In the genomic region with DNA sequence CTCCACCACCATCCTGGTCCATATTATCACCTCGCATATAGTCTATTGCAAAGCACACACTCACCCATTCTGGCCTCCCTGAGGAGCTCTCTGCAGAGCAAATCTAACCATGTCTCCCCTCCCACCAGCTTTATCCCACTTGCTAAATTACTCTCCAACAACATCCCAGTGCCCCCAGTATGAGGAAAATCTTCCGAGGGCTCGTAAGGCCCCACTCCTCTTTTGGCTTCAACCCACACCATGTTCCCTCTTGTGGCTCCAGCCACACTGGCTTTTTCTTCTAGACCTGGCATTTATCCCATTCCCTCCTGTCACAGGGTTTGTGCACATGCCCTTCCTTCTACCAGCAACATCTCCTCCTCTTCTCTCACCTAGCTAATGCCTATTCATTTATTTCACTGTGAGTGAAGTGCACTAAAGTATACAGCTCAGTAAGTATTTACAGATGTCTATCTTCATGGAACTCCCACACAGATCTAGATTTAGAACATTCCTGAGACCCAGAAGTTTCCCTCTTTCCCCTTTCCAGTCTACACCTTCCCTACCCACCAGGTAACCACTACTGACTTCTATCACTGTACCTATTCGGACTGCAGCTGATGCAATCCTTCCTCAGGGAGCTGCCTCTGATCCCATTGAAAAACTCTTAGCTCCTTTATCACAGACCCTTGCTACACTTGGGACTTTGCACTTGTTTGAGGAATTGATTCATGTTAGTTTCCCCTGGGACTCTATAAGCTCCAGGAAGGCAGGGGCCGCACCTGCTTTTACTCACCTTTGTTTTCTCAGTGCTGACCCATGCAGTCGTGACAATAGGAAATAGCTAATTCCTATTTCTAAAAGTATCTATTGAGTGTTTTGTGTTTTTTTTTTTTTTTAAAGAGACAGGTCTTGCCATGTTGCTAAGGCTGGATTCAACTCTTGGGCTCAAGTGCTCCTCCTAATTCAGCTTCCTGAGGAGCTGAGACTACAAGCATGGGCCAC, we compare ENCODE assay signal across 18 cellular contexts. TPM values are rescaled to one million over a fixed set of nuclear protein-coding genes. Genes with fewer than 3 reads are reported as not detected.
DNase-seq lines count a peak whose midpoint lies in the region; ATAC-seq and TF ChIP-seq lines count a peak whose summit lies in the region.
"Had no signal": no experiment of that assay in that cellular context is flagged by ENCODE, and none has a peak within 500 bp of the region (broad histone marks: within the 10 kb centered on the region; RNA-seq: fewer than 3 reads in every experiment).

No MANE protein-coding gene starts in this region.

- in situ Hi-C loops in Panc1 (cut with HindIII; ENCODE audit: low pct_unique_long_range_greater_than_20kb, low sequenced_read_pairs): no loop called here

- H3K27me3 ChIP-seq in Panc1 (ENCODE audit: control insufficient read depth, insufficient read depth, low read length) (no peaks in the 10 kb centered on the region), prostate gland (replicated peaks; ENCODE audit: insufficient read depth) (no peaks in the 10 kb centered on the region)
- H3K27me3 ChIP-seq: BE2C, testis had no signal

- TF ChIP-seq CTCF in Panc1 (IDR thresholded peaks at IDR 0.05) (no peak), neural crest cell (conservative IDR thresholded peaks at IDR 0.05) (no peak), prostate gland (IDR thresholded peaks at IDR 0.05) (no peak)

- H3K4me1 ChIP-seq in Panc1 (ENCODE audit: control insufficient read depth, insufficient read depth, low read length) (peaks cover 2% of the 10 kb centered on the region; the same call in 1 of the 2 replicates), prostate gland (replicated peaks) (no peaks in the 10 kb centered on the region)
- H3K4me1 ChIP-seq: BE2C had no signal

- peak overlapping the region; percentile 20 for H3K27ac Mint-ChIP-seq in neural crest cell (ENCODE audit: unreplicated experiment)
- no peak overlapping the region for H3K27ac Mint-ChIP-seq in stimulated activated memory B cell treated with anti-CD40 and anti-IgM and Interleukin-4, amounts not matched to agents 10 μg/mL and 1 μg/mL and 100 μg/mL, for 72 hours

- no peaks in the 10 kb centered on the region for H3K27me3 Mint-ChIP-seq in neural crest cell (ENCODE audit: low read depth)
- H3K27me3 Mint-ChIP-seq in stimulated activated memory B cell treated with anti-CD40 and anti-IgM and Interleukin-4, amounts not matched to agents 10 μg/mL and 1 μg/mL and 100 μg/mL, for 72 hours: no peaks in the 10 kb centered on the region

- BruUV-seq in Panc1 (replicated peaks; lab: Mats Ljungman, UMichigan): TSS peak; percentile 33

- DNase-seq in Panc1 (ENCODE audit: low read depth, low spot score) (no peak), neural crest cell (ENCODE audit: low read depth, low spot score) (no peak), prostate gland (ENCODE audit: low spot score) (no peak), AML-193 (lab: John Stamatoyannopoulos, UW) (no peak)
- DNase-seq: activated effector memory CD4-positive, alpha-beta T cell treated with anti-CD3 and anti-CD28 coated beads, Interleukin-2, amount 50 U/mL, for 16 hours; BE2C; DMS153; NCI-H2029 treated with DMSO at 0.1 percent for 48 hours; NCI-H524 treated with DMSO at 0.1 percent for 48 hours; nucleus accumbens; SK-N-SH; stimulated activated CD4-positive, alpha-beta T cell treated with anti-CD3 and anti-CD28 coated beads, Interleukin-2, amount 100 ng/mL, for 24 hours; testis had no signal

- H3K4me1 Mint-ChIP-seq in neural crest cell: no peaks in the 10 kb centered on the region
- peaks cover 25% of the 10 kb centered on the region for H3K4me1 Mint-ChIP-seq in stimulated activated memory B cell treated with anti-CD40 and anti-IgM and Interleukin-4, amounts not matched to agents 10 μg/mL and 1 μg/mL and 100 μg/mL, for 72 hours

- intact Hi-C loops in Panc1 (cut with micrococcal nuclease; ENCODE audit: unreplicated experiment): no loop called here
- intact Hi-C loops in prostate gland (cut with DNase I): no loop called here

- H3K4me3 ChIP-seq in Panc1 (ENCODE audit: low read depth in 2 of 2, low read length in 2 of 2) (no peak overlapping the region), prostate gland (no peak overlapping the region)
- H3K4me3 ChIP-seq: testis had no signal

- H3K36me3 Mint-ChIP-seq in neural crest cell (ENCODE audit: low read depth): peaks cover 14% of the 10 kb centered on the region
- peaks cover 59% of the 10 kb centered on the region for H3K36me3 Mint-ChIP-seq in stimulated activated memory B cell treated with anti-CD40 and anti-IgM and Interleukin-4, amounts not matched to agents 10 μg/mL and 1 μg/mL and 100 μg/mL, for 72 hours

- 78% methylated on average over 6 of the region's 6 CpGs for WGBS in prostate gland

- H3K36me3 ChIP-seq in Panc1 (ENCODE audit: control insufficient read depth, insufficient read depth, low read length): peaks cover 17% of the 10 kb centered on the region
- peaks cover 0 to 10% of the 10 kb centered on the region in 2 donors for H3K36me3 ChIP-seq in prostate gland

- H3K9me3 Mint-ChIP-seq in neural crest cell: no peaks in the 10 kb centered on the region
- no peaks in the 10 kb centered on the region for H3K9me3 Mint-ChIP-seq in stimulated activated memory B cell treated with anti-CD40 and anti-IgM and Interleukin-4, amounts not matched to agents 10 μg/mL and 1 μg/mL and 100 μg/mL, for 72 hours

- H3K9me3 ChIP-seq in Panc1 (ENCODE audit: control insufficient read depth, insufficient read depth, low read depth, low read length): no peaks in the 10 kb centered on the region
- H3K9me3 ChIP-seq in prostate gland: no peaks in the 10 kb centered on the region
- H3K9me3 ChIP-seq: BE2C, SK-N-SH, testis had no signal

- POLR2A ChIA-PET in Panc1 (lab: Charles Lee): interaction anchor here (0.6 to 0.7 kb wide), 2 partner anchors 33 to 180 kb away, joined by 6 to 9 read pairs; no protein-coding TSS in a partner anchor

- peak; percentile 18 for TF ChIP-seq POLR2A in GM19193 (IDR thresholded peaks at IDR 0.05; ENCODE audit: extremely low read depth, insufficient read depth, insufficient read length)
- no peak for TF ChIP-seq POLR2A in prostate gland (IDR thresholded peaks at IDR 0.05)

- ATAC-seq in Panc1 (no peak), esophagus mucosa (peak; percentile 20), GM18909 (IDR thresholded peaks at IDR 0.05; ENCODE audit: poor library complexity, unreplicated experiment) (no peak)
- no peak for ATAC-seq in stimulated activated memory B cell treated with anti-CD40 and anti-IgM and Interleukin-4, amounts not matched to agents 10 μg/mL and 1 μg/mL and 100 μg/mL, for 72 hours
- ATAC-seq: sciatic nerve had no signal

- H3K4me3 Mint-ChIP-seq in neural crest cell: no peak overlapping the region
- no peak overlapping the region for H3K4me3 Mint-ChIP-seq in stimulated activated memory B cell treated with anti-CD40 and anti-IgM and Interleukin-4, amounts not matched to agents 10 μg/mL and 1 μg/mL and 100 μg/mL, for 72 hours

- H3K27ac ChIP-seq in Panc1 (ENCODE audit: low read length): no peak overlapping the region
- H3K27ac ChIP-seq in prostate gland: no peak overlapping the region
- H3K27ac ChIP-seq: testis had no signal

- CTCF ChIA-PET in Panc1 (lab: Charles Lee): interaction anchor here (0.7 kb wide), 1 partner anchor 224 kb away, joined by 4 read pairs; no protein-coding TSS in a partner anchor

RNA-seq across cellular contexts. Expression of gene MRPL14, which starts 15.5 kb away (rescaled TPM):
- total RNA-seq in Panc1 (2021; ENCODE audit: unreplicated experiment) (82.0 TPM), esophagus mucosa (47.4 TPM), neural crest cell (62.9 and 65.5 TPM in 2 replicates), prostate gland (10 to 100 TPM; 35.7 to 48.1 TPM)
- polyA plus RNA-seq in Panc1 (2012; ENCODE audit: insufficient read length): 80.3 TPM

RNA-seq across cellular contexts. Expression of gene TMEM63B, which starts 15.6 kb away (rescaled TPM):
- total RNA-seq in Panc1 (2021; ENCODE audit: unreplicated experiment): 54.1 TPM
- 81.4 TPM for polyA plus RNA-seq in Panc1 (2012; ENCODE audit: insufficient read length)
- total RNA-seq in esophagus mucosa: 42.4 TPM
- total RNA-seq in neural crest cell: 47.0 and 51.2 TPM in 2 replicates
- 100 to 1,000 TPM in 1 of 2 donors, 10 to 100 TPM in 1; 50.9 to 113 TPM for total RNA-seq in prostate gland

RNA-seq across cellular contexts. Expression of gene CAPN11, which starts 46.9 kb away (rescaled TPM):
- 1.2 TPM for total RNA-seq in Panc1 (2021; ENCODE audit: unreplicated experiment)
- polyA plus RNA-seq in Panc1 (2012; ENCODE audit: insufficient read length): 0.85 TPM
- total RNA-seq in esophagus mucosa: 0.12 TPM
- total RNA-seq in neural crest cell: not detected in 2 replicates
- 1 to 10 TPM in 1 of 2 donors, not detected in 1; 5.9 TPM for total RNA-seq in prostate gland
- polyA plus RNA-seq: SK-N-SH had no signal
